Comparison of ENCODE assay signal across 1 cellular context in the genomic region with DNA sequence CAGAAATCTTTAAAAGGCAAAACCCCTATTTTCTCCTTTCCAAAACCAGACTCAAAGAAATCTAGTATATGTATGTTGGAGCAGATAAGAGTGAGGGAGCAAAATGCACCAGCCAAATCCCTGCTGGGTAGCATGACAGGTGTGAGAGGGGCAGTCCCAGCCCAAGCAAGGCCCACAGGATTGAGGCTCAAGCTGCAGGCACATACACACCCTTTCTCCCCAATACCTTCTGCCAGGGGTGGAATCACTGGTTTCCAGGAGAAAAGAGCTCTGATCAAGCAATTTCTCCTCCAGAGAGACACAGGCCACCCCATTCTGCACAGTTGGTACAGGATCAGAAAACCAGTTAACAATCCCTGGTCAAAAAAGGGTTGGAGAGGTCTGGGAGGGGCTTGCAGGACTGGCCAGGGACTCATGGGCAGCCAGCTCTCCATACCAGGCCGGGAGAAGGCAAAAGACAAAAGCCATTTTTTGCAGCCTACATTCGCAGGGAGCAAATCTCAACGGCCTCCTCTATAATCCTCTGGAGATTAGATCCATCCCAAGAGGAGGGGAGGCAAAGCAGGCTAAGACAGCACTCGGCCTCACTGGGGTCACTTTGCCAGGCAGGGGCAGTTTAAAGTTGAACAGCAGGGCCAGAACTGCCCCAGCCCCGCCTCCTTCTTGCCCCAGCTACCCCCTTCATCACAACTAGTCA.
TF ChIP-seq lines count a peak whose summit lies in the region.

No MANE protein-coding gene starts in this region.

TF ChIP-seq in K562, 482 proteins besides CTCF, POLR2A, EP300 and RAD21:
- TF ChIP-seq MLLT1 (IDR thresholded peaks at IDR 0.05) (no peak), FOXP4 (CRISPR knock-in tag; IDR thresholded peaks at IDR 0.05; ENCODE audit: borderline replicate concordance) (0 out of 2 replicates have a peak, but pooled peaks have one; percentile 10), UBTF (IDR thresholded peaks at IDR 0.05; ENCODE audit: borderline replicate concordance in 1 of 2, low read depth in 2 of 2, low read length in 2 of 2) (no peak), GATA2 (CRISPR knock-in tag; IDR thresholded peaks at IDR 0.05) (no peak), ARHGAP35 (IDR thresholded peaks at IDR 0.05; ENCODE audit: partially characterized antibody) (no peak), ZNF347 (CRISPR knock-in tag; IDR thresholded peaks at IDR 0.05; ENCODE audit: low read depth) (no peak), SNRNP70 (optimal IDR thresholded peaks at IDR 0.05; ENCODE audit: low read depth, low read length) (no peak), TCFL5 (CRISPR knock-in tag; conservative IDR thresholded peaks at IDR 0.05) (no peak), ZNF263 (CRISPR knock-in tag; IDR thresholded peaks at IDR 0.05; ENCODE audit: borderline replicate concordance) (no peak), MAFF (IDR thresholded peaks at IDR 0.05; ENCODE audit: low read length) (no peak), PPARD (CRISPR knock-in tag; IDR thresholded peaks at IDR 0.05) (no peak)
- TF ChIP-seq, protein P1, sequence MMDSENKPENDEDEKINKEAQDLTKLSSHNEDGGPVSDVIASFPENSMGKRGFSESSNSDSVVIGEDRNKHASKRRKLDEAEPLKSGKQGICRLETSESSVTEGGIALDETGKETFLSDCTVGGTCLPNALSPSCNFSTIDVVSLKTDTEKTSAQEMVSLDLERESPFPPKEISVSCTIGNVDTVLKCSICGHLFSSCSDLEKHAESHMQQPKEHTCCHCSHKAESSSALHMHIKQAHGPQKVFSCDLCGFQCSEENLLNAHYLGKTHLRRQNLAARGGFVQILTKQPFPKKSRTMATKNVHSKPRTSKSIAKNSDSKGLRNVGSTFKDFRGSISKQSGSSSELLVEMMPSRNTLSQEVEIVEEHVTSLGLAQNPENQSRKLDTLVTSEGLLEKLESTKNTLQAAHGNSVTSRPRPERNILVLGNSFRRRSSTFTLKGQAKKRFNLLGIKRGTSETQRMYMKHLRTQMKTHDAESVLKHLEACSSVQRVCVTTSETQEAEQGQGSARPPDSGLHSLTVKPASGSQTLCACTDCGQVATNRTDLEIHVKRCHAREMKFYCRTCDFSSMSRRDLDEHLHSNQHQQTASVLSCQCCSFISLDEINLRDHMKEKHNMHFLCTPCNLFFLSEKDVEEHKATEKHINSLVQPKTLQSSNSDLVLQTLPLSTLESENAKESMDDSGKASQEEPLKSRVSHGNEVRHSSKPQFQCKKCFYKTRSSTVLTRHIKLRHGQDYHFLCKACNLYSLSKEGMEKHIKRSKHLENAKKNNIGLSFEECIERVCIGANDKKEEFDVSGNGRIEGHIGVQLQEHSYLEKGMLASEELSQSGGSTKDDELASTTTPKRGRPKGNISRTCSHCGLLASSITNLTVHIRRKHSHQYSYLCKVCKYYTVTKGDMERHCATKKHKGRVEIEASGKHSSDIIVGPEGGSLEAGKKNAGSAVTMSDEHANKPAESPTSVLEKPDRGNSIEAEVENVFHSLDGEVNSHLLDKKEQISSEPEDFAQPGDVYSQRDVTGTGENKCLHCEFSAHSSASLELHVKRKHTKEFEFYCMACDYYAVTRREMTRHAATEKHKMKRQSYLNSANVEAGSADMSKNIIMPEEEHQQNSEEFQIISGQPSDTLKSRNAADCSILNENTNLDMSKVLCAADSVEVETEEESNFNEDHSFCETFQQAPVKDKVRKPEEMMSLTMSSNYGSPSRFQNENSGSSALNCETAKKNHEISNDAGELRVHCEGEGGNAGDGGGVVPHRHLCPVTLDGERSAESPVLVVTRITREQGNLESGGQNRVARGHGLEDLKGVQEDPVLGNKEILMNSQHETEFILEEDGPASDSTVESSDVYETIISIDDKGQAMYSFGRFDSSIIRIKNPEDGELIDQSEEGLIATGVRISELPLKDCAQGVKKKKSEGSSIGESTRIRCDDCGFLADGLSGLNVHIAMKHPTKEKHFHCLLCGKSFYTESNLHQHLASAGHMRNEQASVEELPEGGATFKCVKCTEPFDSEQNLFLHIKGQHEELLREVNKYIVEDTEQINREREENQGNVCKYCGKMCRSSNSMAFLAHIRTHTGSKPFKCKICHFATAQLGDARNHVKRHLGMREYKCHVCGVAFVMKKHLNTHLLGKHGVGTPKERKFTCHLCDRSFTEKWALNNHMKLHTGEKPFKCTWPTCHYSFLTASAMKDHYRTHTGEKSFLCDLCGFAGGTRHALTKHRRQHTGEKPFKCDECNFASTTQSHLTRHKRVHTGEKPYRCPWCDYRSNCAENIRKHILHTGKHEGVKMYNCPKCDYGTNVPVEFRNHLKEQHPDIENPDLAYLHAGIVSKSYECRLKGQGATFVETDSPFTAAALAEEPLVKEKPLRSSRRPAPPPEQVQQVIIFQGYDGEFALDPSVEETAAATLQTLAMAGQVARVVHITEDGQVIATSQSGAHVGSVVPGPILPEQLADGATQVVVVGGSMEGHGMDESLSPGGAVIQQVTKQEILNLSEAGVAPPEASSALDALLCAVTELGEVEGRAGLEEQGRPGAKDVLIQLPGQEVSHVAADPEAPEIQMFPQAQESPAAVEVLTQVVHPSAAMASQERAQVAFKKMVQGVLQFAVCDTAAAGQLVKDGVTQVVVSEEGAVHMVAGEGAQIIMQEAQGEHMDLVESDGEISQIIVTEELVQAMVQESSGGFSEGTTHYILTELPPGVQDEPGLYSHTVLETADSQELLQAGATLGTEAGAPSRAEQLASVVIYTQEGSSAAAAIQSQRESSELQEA (IDR thresholded peaks at IDR 0.05; ENCODE audit: low read depth), result no peak
- TF ChIP-seq, protein P2, sequence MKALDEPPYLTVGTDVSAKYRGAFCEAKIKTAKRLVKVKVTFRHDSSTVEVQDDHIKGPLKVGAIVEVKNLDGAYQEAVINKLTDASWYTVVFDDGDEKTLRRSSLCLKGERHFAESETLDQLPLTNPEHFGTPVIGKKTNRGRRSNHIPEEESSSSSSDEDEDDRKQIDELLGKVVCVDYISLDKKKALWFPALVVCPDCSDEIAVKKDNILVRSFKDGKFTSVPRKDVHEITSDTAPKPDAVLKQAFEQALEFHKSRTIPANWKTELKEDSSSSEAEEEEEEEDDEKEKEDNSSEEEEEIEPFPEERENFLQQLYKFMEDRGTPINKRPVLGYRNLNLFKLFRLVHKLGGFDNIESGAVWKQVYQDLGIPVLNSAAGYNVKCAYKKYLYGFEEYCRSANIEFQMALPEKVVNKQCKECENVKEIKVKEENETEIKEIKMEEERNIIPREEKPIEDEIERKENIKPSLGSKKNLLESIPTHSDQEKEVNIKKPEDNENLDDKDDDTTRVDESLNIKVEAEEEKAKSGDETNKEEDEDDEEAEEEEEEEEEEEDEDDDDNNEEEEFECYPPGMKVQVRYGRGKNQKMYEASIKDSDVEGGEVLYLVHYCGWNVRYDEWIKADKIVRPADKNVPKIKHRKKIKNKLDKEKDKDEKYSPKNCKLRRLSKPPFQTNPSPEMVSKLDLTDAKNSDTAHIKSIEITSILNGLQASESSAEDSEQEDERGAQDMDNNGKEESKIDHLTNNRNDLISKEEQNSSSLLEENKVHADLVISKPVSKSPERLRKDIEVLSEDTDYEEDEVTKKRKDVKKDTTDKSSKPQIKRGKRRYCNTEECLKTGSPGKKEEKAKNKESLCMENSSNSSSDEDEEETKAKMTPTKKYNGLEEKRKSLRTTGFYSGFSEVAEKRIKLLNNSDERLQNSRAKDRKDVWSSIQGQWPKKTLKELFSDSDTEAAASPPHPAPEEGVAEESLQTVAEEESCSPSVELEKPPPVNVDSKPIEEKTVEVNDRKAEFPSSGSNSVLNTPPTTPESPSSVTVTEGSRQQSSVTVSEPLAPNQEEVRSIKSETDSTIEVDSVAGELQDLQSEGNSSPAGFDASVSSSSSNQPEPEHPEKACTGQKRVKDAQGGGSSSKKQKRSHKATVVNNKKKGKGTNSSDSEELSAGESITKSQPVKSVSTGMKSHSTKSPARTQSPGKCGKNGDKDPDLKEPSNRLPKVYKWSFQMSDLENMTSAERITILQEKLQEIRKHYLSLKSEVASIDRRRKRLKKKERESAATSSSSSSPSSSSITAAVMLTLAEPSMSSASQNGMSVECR (CRISPR knock-in tag; IDR thresholded peaks at IDR 0.05), result 0 out of 2 replicates have a peak, but pooled peaks have one; percentile 14
